Comparison of ENCODE assay signal across 20 cellular contexts in genomic region chr2:55865095-55865835, GRCh38. TPM values are rescaled to one million over a fixed set of nuclear protein-coding genes. Genes with fewer than 3 reads are reported as not detected.
DNase-seq lines count a peak whose midpoint lies in the region; ATAC-seq, FAIRE-seq and TF ChIP-seq lines count a peak whose summit lies in the region.
"Had no signal": no experiment of that assay in that cellular context is flagged by ENCODE, and none has a peak within 500 bp of the region (broad histone marks: within the 10 kb centered on the region; RNA-seq: fewer than 3 reads in every experiment).

No MANE protein-coding gene starts in this region.

- FAIRE-seq in HTR-8/SVneo (lab: Jason Lieb, UNC) (peak; percentile 4), HepG2 (lab: Jason Lieb, UNC) (no peak)
- FAIRE-seq: urothelium cell line had no signal

- H3K27me3 ChIP-seq in foreskin keratinocyte (no peaks in the 10 kb centered on the region), skeletal muscle satellite cell (ENCODE audit: control insufficient read depth, insufficient read depth, low read length) (no peaks in the 10 kb centered on the region), HepG2 (ENCODE audit: control insufficient read depth in 1 of 2, insufficient read depth in 2 of 2, low read length in 2 of 2) (no peaks in the 10 kb centered on the region)
- H3K27me3 ChIP-seq: right lobe of liver had no signal

- H3K4me3 ChIP-seq in skeletal muscle satellite cell (ENCODE audit: low read length) (no peak overlapping the region), HepG2 (replicated peaks in 1 of 3; ENCODE audit: insufficient read depth in 1 of 3, low read depth in 2 of 3, low read length in 3 of 3) (no peak overlapping the region)
- H3K4me3 ChIP-seq: right lobe of liver had no signal

- H3K4me2 ChIP-seq in skeletal muscle satellite cell (ENCODE audit: low read length) (no peak overlapping the region), HepG2 (ENCODE audit: low read depth, low read length) (no peak overlapping the region)

- no TSS peak for BruUV-seq in HepG2 (replicated peaks; lab: Mats Ljungman, UMichigan)

- in situ Hi-C loops in HepG2 (cut with HindIII; ENCODE audit: extremely low pct_ligation_motif_present, low pct_unique_long_range_greater_than_20kb): no loop called here

- no peak for TF ChIP-seq RAD21 in HepG2 (CRISPR knock-in tag; IDR thresholded peaks at IDR 0.05)

- 39% methylated on average over 2 of the region's 2 CpGs for WGBS in HepG2 (ENCODE audit: low lambda C conversion rate)

- POLR2A ChIA-PET in HepG2 (lab: Yijun Ruan, JAX): no interaction called here

- H3K36me3 ChIP-seq in skeletal muscle satellite cell (ENCODE audit: insufficient read depth, low read length): peaks cover 8% of the 10 kb centered on the region
- H3K36me3 ChIP-seq in HepG2 (replicated peaks in 1 of 2; ENCODE audit: control insufficient read depth in 1 of 2, insufficient read depth in 2 of 2, low read length in 2 of 2): no peaks in the 10 kb centered on the region
- H3K36me3 ChIP-seq: right lobe of liver had no signal

- peak overlapping the region; percentile 27 for H3K27ac ChIP-seq in foreskin keratinocyte
- no peak overlapping the region for H3K27ac ChIP-seq in HepG2 (ENCODE audit: extremely low read length, insufficient read depth, low read length)
- H3K27ac ChIP-seq: right lobe of liver had no signal

- CTCF ChIA-PET in HepG2 (lab: Yijun Ruan, JAX; ENCODE audit: low intra/inter-chr PET ratio, low total read pairs): no interaction called here

- H3K79me2 ChIP-seq in HepG2 (ENCODE audit: insufficient read depth, low read length): no peaks in the 10 kb centered on the region

- DNase-seq in HTR-8/SVneo (ENCODE audit: insufficient read length, low spot score) (no peak), astrocyte of the hippocampus (ENCODE audit: low read depth, low spot score) (peak; percentile 51), foreskin keratinocyte (peak in 1 of 2 donors; percentile 38), HepG2 (ENCODE audit: low spot score) (no peak), DMS153 treated with DMSO at 0.1 percent for 48 hours (lab: John Stamatoyannopoulos, UW; ENCODE audit: unreplicated experiment) (no peak)
- DNase-seq: activated CD8-positive, alpha-beta memory T cell treated with anti-CD3 and anti-CD28 coated beads, Interleukin-2, amount 50 U/mL, for 4 hours; activated naive CD4-positive, alpha-beta T cell; DMS53; GOT3; MV-4-11; natural killer cell; NCI-H2107; right lobe of liver; SHP77 had no signal

- no peak for TF ChIP-seq POLR2A in HepG2 (IDR thresholded peaks at IDR 0.05; ENCODE audit: insufficient read depth in 1 of 2, low read depth in 2 of 2, low read length in 2 of 2)

- H3K9me3 ChIP-seq in skeletal muscle satellite cell (replicated peaks; ENCODE audit: low read length): no peaks in the 10 kb centered on the region
- no peaks in the 10 kb centered on the region for H3K9me3 ChIP-seq in HepG2 (ENCODE audit: low read length)
- H3K9me3 ChIP-seq: right lobe of liver had no signal

- ATAC-seq in foreskin keratinocyte: no peak
- ATAC-seq in HepG2: no peak
- ATAC-seq in HG03039 (IDR thresholded peaks at IDR 0.05; ENCODE audit: unreplicated experiment): no peak
- ATAC-seq in GM21825 (IDR thresholded peaks at IDR 0.05; ENCODE audit: unreplicated experiment): no peak
- ATAC-seq: left lobe of liver, natural killer cell, right lobe of liver had no signal

- TF ChIP-seq CTCF in foreskin keratinocyte (conservative IDR thresholded peaks at IDR 0.05): no peak
- no peak for TF ChIP-seq CTCF in HepG2 (CRISPR knock-in tag; IDR thresholded peaks at IDR 0.05)

- peaks cover 16% of the 10 kb centered on the region for H3K4me1 ChIP-seq in foreskin keratinocyte
- H3K4me1 ChIP-seq in skeletal muscle satellite cell (ENCODE audit: control insufficient read depth, insufficient read depth, low read length): peaks cover 33% of the 10 kb centered on the region
- H3K4me1 ChIP-seq in HepG2 (ENCODE audit: insufficient read depth, low read length): no peaks in the 10 kb centered on the region

- intact Hi-C loops in HepG2 (cut with micrococcal nuclease; ENCODE audit: unreplicated experiment): no loop called here

- H2AFZ ChIP-seq in HepG2 (ENCODE audit: low read length): no peak overlapping the region

- no peaks in the 10 kb centered on the region for H4K20me1 ChIP-seq in HepG2 (ENCODE audit: insufficient read depth, low read length)

- no peak for TF ChIP-seq EP300 in HepG2 (IDR thresholded peaks at IDR 0.05; ENCODE audit: low read depth in 2 of 2, low read length in 2 of 2)
- no peak for TF ChIP-seq EP300 in HepG2 (CRISPR knock-in tag; IDR thresholded peaks at IDR 0.05; ENCODE audit: borderline replicate concordance)

- H3K9ac ChIP-seq in skeletal muscle satellite cell (ENCODE audit: low read depth, low read length): peak overlapping the region; percentile 26
- H3K9ac ChIP-seq in HepG2 (ENCODE audit: insufficient read depth, low read depth, low read length): no peak overlapping the region

TF ChIP-seq in HepG2, 621 proteins besides CTCF, POLR2A, EP300 and RAD21:
- no peak for TF ChIP-seq ZNF737 (CRISPR knock-in tag; IDR thresholded peaks at IDR 0.05; ENCODE audit: borderline replicate concordance)
- TF ChIP-seq ZIK1 (CRISPR knock-in tag; IDR thresholded peaks at IDR 0.05; ENCODE audit: borderline replicate concordance, low read depth): no peak
- TF ChIP-seq, protein P1, sequence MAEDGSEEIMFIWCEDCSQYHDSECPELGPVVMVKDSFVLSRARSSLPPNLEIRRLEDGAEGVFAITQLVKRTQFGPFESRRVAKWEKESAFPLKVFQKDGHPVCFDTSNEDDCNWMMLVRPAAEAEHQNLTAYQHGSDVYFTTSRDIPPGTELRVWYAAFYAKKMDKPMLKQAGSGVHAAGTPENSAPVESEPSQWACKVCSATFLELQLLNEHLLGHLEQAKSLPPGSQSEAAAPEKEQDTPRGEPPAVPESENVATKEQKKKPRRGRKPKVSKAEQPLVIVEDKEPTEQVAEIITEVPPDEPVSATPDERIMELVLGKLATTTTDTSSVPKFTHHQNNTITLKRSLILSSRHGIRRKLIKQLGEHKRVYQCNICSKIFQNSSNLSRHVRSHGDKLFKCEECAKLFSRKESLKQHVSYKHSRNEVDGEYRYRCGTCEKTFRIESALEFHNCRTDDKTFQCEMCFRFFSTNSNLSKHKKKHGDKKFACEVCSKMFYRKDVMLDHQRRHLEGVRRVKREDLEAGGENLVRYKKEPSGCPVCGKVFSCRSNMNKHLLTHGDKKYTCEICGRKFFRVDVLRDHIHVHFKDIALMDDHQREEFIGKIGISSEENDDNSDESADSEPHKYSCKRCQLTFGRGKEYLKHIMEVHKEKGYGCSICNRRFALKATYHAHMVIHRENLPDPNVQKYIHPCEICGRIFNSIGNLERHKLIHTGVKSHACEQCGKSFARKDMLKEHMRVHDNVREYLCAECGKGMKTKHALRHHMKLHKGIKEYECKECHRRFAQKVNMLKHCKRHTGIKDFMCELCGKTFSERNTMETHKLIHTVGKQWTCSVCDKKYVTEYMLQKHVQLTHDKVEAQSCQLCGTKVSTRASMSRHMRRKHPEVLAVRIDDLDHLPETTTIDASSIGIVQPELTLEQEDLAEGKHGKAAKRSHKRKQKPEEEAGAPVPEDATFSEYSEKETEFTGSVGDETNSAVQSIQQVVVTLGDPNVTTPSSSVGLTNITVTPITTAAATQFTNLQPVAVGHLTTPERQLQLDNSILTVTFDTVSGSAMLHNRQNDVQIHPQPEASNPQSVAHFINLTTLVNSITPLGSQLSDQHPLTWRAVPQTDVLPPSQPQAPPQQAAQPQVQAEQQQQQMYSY (CRISPR knock-in tag; IDR thresholded peaks at IDR 0.05): no peak
- TF ChIP-seq ATAD3A (CRISPR knock-in tag; IDR thresholded peaks at IDR 0.05): no peak
- TF ChIP-seq ZNF44 (CRISPR knock-in tag; IDR thresholded peaks at IDR 0.05): no peak
- TF ChIP-seq HOXA3 (CRISPR knock-in tag; IDR thresholded peaks at IDR 0.05): no peak

RNA-seq across cellular contexts. Expression of gene EFEMP1, which starts 58.3 kb away (rescaled TPM):
- total RNA-seq in foreskin keratinocyte (109 and 182 TPM in 2 replicates), HepG2 (2016; rRNA removed; fragmentation: Illumina TruSeq; extraction: Trizol) (not detected in 2 replicates)
- polyA plus RNA-seq in foreskin keratinocyte (62.6 and 119 TPM in 2 replicates), HepG2 (2011; rRNA removed) (not detected in 2 replicates)
- total RNA-seq in skeletal muscle satellite cell (2012; rRNA removed): 183 and 208 TPM in 2 replicates
- not detected in 2 replicates for total RNA-seq in HepG2 (2016; cell fraction: cytosol; rRNA removed; fragmentation: Illumina TruSeq; extraction: Trizol; ENCODE audit: low read depth)
- not detected in 2 replicates for total RNA-seq in HepG2 (2016; cell fraction: insoluble cytoplasmic fraction; rRNA removed; fragmentation: Illumina TruSeq; extraction: Trizol)
- total RNA-seq in HepG2 (2016; cell fraction: membrane; rRNA removed; fragmentation: Illumina TruSeq; extraction: Trizol): not detected in 2 replicates
- not detected in 2 replicates for total RNA-seq in HepG2 (2016; cell fraction: nucleus; rRNA removed; fragmentation: Illumina TruSeq; extraction: Trizol)
- polyA plus RNA-seq in HepG2 (2011; cell fraction: cytosol; rRNA removed): not detected in 2 replicates
- polyA plus RNA-seq in HepG2 (2011; cell fraction: nucleus; rRNA removed): 0.07 TPM in 1 of 2 replicates, not detected in the other
- not detected in 2 replicates for polyA plus RNA-seq in HepG2 (2012)
- polyA plus RNA-seq in HepG2 (2016; cell fraction: cytosol; fragmentation: Illumina TruSeq; extraction: Trizol; ENCODE audit: low read depth): not detected in 2 replicates
- not detected in 2 replicates for polyA plus RNA-seq in HepG2 (2016; cell fraction: insoluble cytoplasmic fraction; fragmentation: Illumina TruSeq; extraction: Trizol; ENCODE audit: low read depth)
- polyA plus RNA-seq in HepG2 (2016; cell fraction: membrane; fragmentation: Illumina TruSeq; extraction: Trizol; ENCODE audit: low read depth): not detected in 2 replicates
- polyA plus RNA-seq in HepG2 (2016; cell fraction: nucleus; fragmentation: Illumina TruSeq; extraction: Trizol; ENCODE audit: insufficient read depth, low read depth): not detected in 2 replicates
- 124 TPM in 1 of 2 replicates, not detected in the other for polyA minus RNA-seq in HepG2 (2011; rRNA and poly(A)+ RNA removed; ENCODE audit: low replicate concordance)
- polyA minus RNA-seq in HepG2 (2011; cell fraction: cytosol; rRNA and poly(A)+ RNA removed): 1.6 TPM in 1 of 2 replicates, not detected in the other
- polyA minus RNA-seq in HepG2 (2011; cell fraction: nucleus; rRNA and poly(A)+ RNA removed): 0.62 and 0.64 TPM in 2 replicates
- total RNA-seq: natural killer cell; T-helper 2 cell treated with Interferon-gamma antibody and Interleukin-4, amounts not matched to agents 100 ng/mL and 5 ng/mL, for 36 hours had no signal

Comparison
In these comparisons a context has a peak if more than half of its experiments do, and no peak if none do; other contexts are left out.
1. RNA of gene EFEMP1, which starts 58.3 kb away (total RNA-seq): 109 to 182 TPM in foreskin keratinocyte; not detected in HepG2; every median in the first group is over 100 times any median in the second.